1 cellular context compared by ENCODE assay signal in the genomic region with DNA sequence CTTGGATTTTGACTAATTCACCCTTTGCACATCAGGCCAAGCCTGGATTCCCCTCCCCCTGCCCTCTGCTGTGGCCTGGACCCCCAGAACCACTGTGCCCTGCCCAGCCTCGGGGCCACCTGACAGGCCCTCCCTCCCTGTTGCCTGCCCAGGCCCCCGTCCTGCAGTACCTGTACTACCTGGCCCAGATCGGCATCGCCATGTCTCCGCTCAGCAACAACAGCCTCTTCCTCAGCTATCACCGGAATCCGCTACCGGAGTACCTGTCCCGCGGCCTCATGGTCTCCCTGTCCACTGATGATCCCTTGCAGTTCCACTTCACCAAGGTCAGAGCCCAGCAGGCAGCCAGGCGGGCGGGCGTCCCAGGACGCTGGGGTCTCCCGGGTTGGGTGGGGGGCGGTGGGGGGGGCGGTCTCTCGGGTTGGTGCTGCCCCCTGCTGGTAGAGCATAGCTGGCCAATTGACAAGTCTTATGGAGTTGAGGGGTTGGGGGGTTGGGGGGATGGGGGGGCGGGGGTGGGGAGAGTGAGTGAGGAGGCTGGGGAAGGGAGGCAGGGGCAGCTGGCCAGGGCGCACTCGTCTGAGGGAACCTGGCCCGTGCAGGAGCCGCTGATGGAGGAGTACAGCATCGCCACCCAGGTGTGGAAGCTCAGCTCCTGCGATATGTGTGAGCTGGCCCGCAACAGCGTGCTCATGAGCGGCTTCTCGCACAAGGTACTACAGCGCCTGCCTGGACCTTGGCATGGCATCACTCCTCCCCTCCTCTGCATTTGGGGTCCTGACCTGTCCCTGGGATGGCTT.
TF ChIP-seq lines count a peak whose summit lies in the region.

No MANE protein-coding gene starts in this region.

TF ChIP-seq in HCT116, 20 proteins besides CTCF, POLR2A, EP300 and RAD21 (continued from another document):
- TF ChIP-seq REST (IDR thresholded peaks at IDR 0.05; ENCODE audit: low read depth) (no peak), ZFX (IDR thresholded peaks at IDR 0.05) (no peak), TCF7L2 (IDR thresholded peaks at IDR 0.05; ENCODE audit: borderline replicate concordance, extremely low read depth, insufficient read depth, insufficient read length) (no peak), EGR1 (IDR thresholded peaks at IDR 0.05; ENCODE audit: low read depth) (no peak), SP1 (IDR thresholded peaks at IDR 0.05; ENCODE audit: low read depth) (no peak), POLR2AphosphoS5 (IDR thresholded peaks at IDR 0.05; ENCODE audit: low read depth, low read length) (no peak), MAX (IDR thresholded peaks at IDR 0.05) (no peak), ZNF274 (IDR thresholded peaks at IDR 0.05; ENCODE audit: low read depth, low read length) (no peak), SRF (IDR thresholded peaks at IDR 0.05; ENCODE audit: low read depth) (no peak), ATF3 (IDR thresholded peaks at IDR 0.05) (no peak), CEBPB (IDR thresholded peaks at IDR 0.05; ENCODE audit: low read depth) (no peak), SIN3A (IDR thresholded peaks at IDR 0.05; ENCODE audit: low read depth) (no peak), JUND (IDR thresholded peaks at IDR 0.05) (no peak)
- TF ChIP-seq, protein P1, sequence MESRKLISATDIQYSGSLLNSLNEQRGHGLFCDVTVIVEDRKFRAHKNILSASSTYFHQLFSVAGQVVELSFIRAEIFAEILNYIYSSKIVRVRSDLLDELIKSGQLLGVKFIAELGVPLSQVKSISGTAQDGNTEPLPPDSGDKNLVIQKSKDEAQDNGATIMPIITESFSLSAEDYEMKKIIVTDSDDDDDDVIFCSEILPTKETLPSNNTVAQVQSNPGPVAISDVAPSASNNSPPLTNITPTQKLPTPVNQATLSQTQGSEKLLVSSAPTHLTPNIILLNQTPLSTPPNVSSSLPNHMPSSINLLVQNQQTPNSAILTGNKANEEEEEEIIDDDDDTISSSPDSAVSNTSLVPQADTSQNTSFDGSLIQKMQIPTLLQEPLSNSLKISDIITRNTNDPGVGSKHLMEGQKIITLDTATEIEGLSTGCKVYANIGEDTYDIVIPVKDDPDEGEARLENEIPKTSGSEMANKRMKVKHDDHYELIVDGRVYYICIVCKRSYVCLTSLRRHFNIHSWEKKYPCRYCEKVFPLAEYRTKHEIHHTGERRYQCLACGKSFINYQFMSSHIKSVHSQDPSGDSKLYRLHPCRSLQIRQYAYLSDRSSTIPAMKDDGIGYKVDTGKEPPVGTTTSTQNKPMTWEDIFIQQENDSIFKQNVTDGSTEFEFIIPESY (IDR thresholded peaks at IDR 0.05; ENCODE audit: extremely low read depth, insufficient replicate concordance, low read length) = no peak
